Comparison of ENCODE assay signal across 9 cellular contexts in genomic region chr19:41127801-41128300, GRCh38. TPM values are rescaled to one million over a fixed set of nuclear protein-coding genes. Genes with fewer than 3 reads are reported as not detected.
A peak's percentile ranks its signal among the peaks of the same experiment; 100 is the strongest.
DNase-seq lines count a peak whose midpoint lies in the region; ATAC-seq and TF ChIP-seq lines count a peak whose summit lies in the region.
"Not testable (repeated sequence)": the region's sequence is repeated elsewhere in the genome, so short reads cannot be mapped to it uniquely, and the experiment has no call there.
"Had no signal": no experiment of that assay in that cellular context is flagged by ENCODE, and none has a peak within 500 bp of the region (broad histone marks: within the 10 kb centered on the region; RNA-seq: fewer than 3 reads in every experiment).

No MANE protein-coding gene starts in this region.

- peak; percentile 91 for ATAC-seq in stimulated activated memory B cell treated with anti-CD40 and anti-IgM and Interleukin-4, amounts not matched to agents 10 μg/mL and 1 μg/mL and 100 μg/mL, for 72 hours

- TF ChIP-seq EP300 in Ishikawa (IDR thresholded peaks at IDR 0.05; ENCODE audit: borderline replicate concordance) = not testable (repeated sequence)

- not testable (repeated sequence) for H3K4me3 Mint-ChIP-seq in progenitor cell of endocrine pancreas (ENCODE audit: low read depth)
- H3K4me3 Mint-ChIP-seq in stimulated activated memory B cell treated with anti-CD40 and anti-IgM and Interleukin-4, amounts not matched to agents 10 μg/mL and 1 μg/mL and 100 μg/mL, for 72 hours = peak overlapping the region; percentile 67

- DNase-seq in DMS 273 treated with DMSO at 0.1 percent for 48 hours (lab: John Stamatoyannopoulos, UW) = peak; percentile 17
- DNase-seq in RPMI7951 (ENCODE audit: low read depth) = peak; percentile 72
- peak; percentile 42 to 61 for DNase-seq in activated CD8-positive, alpha-beta memory T cell treated with anti-CD3 and anti-CD28 coated beads for 4 hours (ENCODE audit: low read depth in 2 of 2)
- DNase-seq in cardiac fibroblast (ENCODE audit: low read depth in 2 of 2) = peak; percentile 56 to 76
- peak; percentile 23 for DNase-seq in iPS DF 19.7 (ENCODE audit: low read depth, low spot score)
- peak; percentile 33 for DNase-seq in progenitor cell of endocrine pancreas (ENCODE audit: low spot score, unreplicated experiment)

- H3K9me3 Mint-ChIP-seq in progenitor cell of endocrine pancreas (ENCODE audit: low read depth); stimulated activated memory B cell treated with anti-CD40 and anti-IgM and Interleukin-4, amounts not matched to agents 10 μg/mL and 1 μg/mL and 100 μg/mL, for 72 hours: not testable (repeated sequence)

- TF ChIP-seq CTCF in cardiac fibroblast (IDR thresholded peaks at IDR 0.05; ENCODE audit: low read depth, low read length) (peak; percentile 30), progenitor cell of endocrine pancreas (IDR thresholded peaks at IDR 0.05; ENCODE audit: unreplicated experiment) (peak; percentile 50)

- not testable (repeated sequence) for H3K4me1 Mint-ChIP-seq in progenitor cell of endocrine pancreas (ENCODE audit: low read depth)
- peaks cover 10% of the 10 kb centered on the region for H3K4me1 Mint-ChIP-seq in stimulated activated memory B cell treated with anti-CD40 and anti-IgM and Interleukin-4, amounts not matched to agents 10 μg/mL and 1 μg/mL and 100 μg/mL, for 72 hours

- H3K27me3 Mint-ChIP-seq in progenitor cell of endocrine pancreas = peaks cover 49% of the 10 kb centered on the region
- H3K27me3 Mint-ChIP-seq in stimulated activated memory B cell treated with anti-CD40 and anti-IgM and Interleukin-4, amounts not matched to agents 10 μg/mL and 1 μg/mL and 100 μg/mL, for 72 hours = peaks cover 64% of the 10 kb centered on the region

- peak; percentile 13; the same call in 1 of the 2 replicates for TF ChIP-seq RAD21 in Ishikawa (IDR thresholded peaks at IDR 0.05; ENCODE audit: low read depth)

- H3K4me3 ChIP-seq in cardiac fibroblast (replicated peaks in 1 of 2; ENCODE audit: low read depth in 2 of 2, low read length in 2 of 2) = not testable (repeated sequence)

- not testable (repeated sequence) for H3K36me3 Mint-ChIP-seq in progenitor cell of endocrine pancreas (ENCODE audit: insufficient read depth); stimulated activated memory B cell treated with anti-CD40 and anti-IgM and Interleukin-4, amounts not matched to agents 10 μg/mL and 1 μg/mL and 100 μg/mL, for 72 hours

- H3K27ac Mint-ChIP-seq in progenitor cell of endocrine pancreas; stimulated activated memory B cell treated with anti-CD40 and anti-IgM and Interleukin-4, amounts not matched to agents 10 μg/mL and 1 μg/mL and 100 μg/mL, for 72 hours: not testable (repeated sequence)

TF ChIP-seq in Ishikawa, 13 proteins besides CTCF, POLR2A, EP300 and RAD21:
- peak; percentile 68 for TF ChIP-seq NFIC (IDR thresholded peaks at IDR 0.05)
TF ChIP-seq in Ishikawa: peak in this region for 1; not testable (repeated sequence) for 12.

RNA-seq across cellular contexts. Expression of gene CYP2F1, which starts 13.6 kb away (rescaled TPM):
- total RNA-seq in RPMI7951 (2014; rRNA removed; shearing (Covaris generic)) = not detected in 2 replicates
- total RNA-seq in progenitor cell of endocrine pancreas = not detected in 2 replicates
- total RNA-seq: breast epithelium had no signal

RNA-seq across cellular contexts. Expression of gene CYP2A13, which starts 39.6 kb away (rescaled TPM):
- total RNA-seq in RPMI7951 (2014; rRNA removed; shearing (Covaris generic)) = not detected in 2 replicates
- total RNA-seq in progenitor cell of endocrine pancreas = 0.17 TPM in 1 of 2 replicates, not detected in the other
- total RNA-seq: breast epithelium had no signal

Comparison
In these comparisons a context has a peak if more than half of its experiments do, and no peak if none do; other contexts are left out.
1. DNase-seq: peak in every context shown above with its lines; median percentile 72 in RPMI7951; 66 in cardiac fibroblast; 52 in activated CD8-positive, alpha-beta memory T cell treated with anti-CD3 and anti-CD28 coated beads for 4 hours; 33 in progenitor cell of endocrine pancreas; 23 in iPS DF 19.7; 17 in DMS 273 treated with DMSO at 0.1 percent for 48 hours.